6 cellular contexts compared by ENCODE assay signal in genomic region chr11:93751001-93751400, GRCh38.
"Had no signal": no experiment of that assay in that cellular context is flagged by ENCODE, and none has a peak within 500 bp of the region (broad histone marks: within the 10 kb centered on the region; RNA-seq: fewer than 3 reads in every experiment).

No MANE protein-coding gene starts in this region.

- H3K4me3 ChIP-seq: K562 had no signal

- H3K4me3 Mint-ChIP-seq: IgD-negative memory B cell had no signal

- H3K9me3 Mint-ChIP-seq: IgD-negative memory B cell had no signal

- H3K27ac ChIP-seq: HL-60 had no signal

- H3K27me3 Mint-ChIP-seq: IgD-negative memory B cell had no signal

- ATAC-seq: HepG2, K562 had no signal

- H3K27ac Mint-ChIP-seq: IgD-negative memory B cell had no signal

- DNase-seq: IMR-90, KBM-7 had no signal
